Comparison of ENCODE assay signal across 10 cellular contexts in the genomic region with DNA sequence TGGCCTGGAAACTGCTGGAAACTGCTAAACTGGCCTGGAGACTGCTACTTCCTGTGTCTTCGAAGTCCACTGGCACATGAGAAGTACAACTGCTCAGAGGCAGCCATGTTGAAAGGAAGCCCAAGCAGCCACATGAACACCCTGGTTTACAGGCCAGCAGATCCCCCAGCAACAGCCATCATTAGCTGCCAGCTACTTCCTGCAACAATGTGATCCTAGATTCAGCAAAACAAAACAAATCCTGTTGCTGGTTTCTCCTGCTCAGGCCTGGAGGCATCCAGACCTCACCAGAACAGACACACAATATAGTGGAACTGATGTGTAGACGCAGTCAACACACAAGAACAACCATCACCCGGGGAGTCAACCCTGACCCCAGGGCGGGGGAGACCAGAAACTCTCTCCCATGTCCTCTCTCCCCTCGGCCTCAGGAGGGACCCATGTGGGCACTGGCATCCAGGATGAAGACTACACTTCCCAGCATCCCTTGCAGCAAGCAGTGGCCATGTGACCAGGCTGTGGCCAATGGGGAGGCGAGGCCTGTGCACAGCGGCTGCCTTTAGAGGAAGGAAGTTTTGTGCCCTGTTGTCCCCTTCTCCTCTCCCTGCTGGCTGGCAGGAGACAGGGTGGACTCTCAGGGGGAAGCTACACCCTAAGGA. TPM values are rescaled to one million over a fixed set of nuclear protein-coding genes. Genes with fewer than 3 reads are reported as not detected.
DNase-seq lines count a peak whose midpoint lies in the region; ATAC-seq and TF ChIP-seq lines count a peak whose summit lies in the region.
"Had no signal": no experiment of that assay in that cellular context is flagged by ENCODE, and none has a peak within 500 bp of the region (broad histone marks: within the 10 kb centered on the region; RNA-seq: fewer than 3 reads in every experiment).

No MANE protein-coding gene starts in this region.

- peaks cover 0 to 3% of the 10 kb centered on the region in 2 donors for H3K36me3 Mint-ChIP-seq in activated T-cell treated with anti-CD3 and anti-CD28 coated beads, Interleukin-2, amount 50 U/mL, for 72 hours (ENCODE audit: insufficient read depth in 2 of 2)

- H3K4me1 Mint-ChIP-seq in activated T-cell treated with anti-CD3 and anti-CD28 coated beads, Interleukin-2, amount 50 U/mL, for 72 hours (ENCODE audit: low read depth), result peaks cover 5% of the 10 kb centered on the region

- H3K9me3 Mint-ChIP-seq in activated T-cell treated with anti-CD3 and anti-CD28 coated beads, Interleukin-2, amount 50 U/mL, for 72 hours, result peaks cover 0 to 6% of the 10 kb centered on the region in 2 donors

- no peaks in the 10 kb centered on the region for H3K4me1 ChIP-seq in A673 (ENCODE audit: insufficient read depth, low read length, poor library complexity, severe bottlenecking)

- peaks cover 7% of the 10 kb centered on the region for H3K9me3 ChIP-seq in A673 (ENCODE audit: low read depth, low read length, poor library complexity, severe bottlenecking)

- POLR2A ChIA-PET in A673 (lab: Charles Lee; ENCODE audit: low non-redundant PET), result no interaction called here

- DNase-seq in A673 (ENCODE audit: low spot score) (peak; percentile 66), ELF-1 (ENCODE audit: low read depth, low spot score) (peak; percentile 78), RPMI8226 (peak; percentile 69), epidermal melanocyte (ENCODE audit: insufficient read length, low spot score) (peak; percentile 15), T-helper 1 cell (no peak)
- no peak for DNase-seq in central memory CD4-positive, alpha-beta T cell
- no peak for DNase-seq in activated T-cell treated with anti-CD3 and anti-CD28 coated beads, Interleukin-2, amount 50 U/mL, for 72 hours

- H3K27me3 Mint-ChIP-seq in activated T-cell treated with anti-CD3 and anti-CD28 coated beads, Interleukin-2, amount 50 U/mL, for 72 hours (ENCODE audit: low read depth), result peaks cover 12% of the 10 kb centered on the region

- no peak overlapping the region for H3K4me3 ChIP-seq in A673 (ENCODE audit: low read depth, low read length, poor library complexity, severe bottlenecking)
- H3K4me3 ChIP-seq: upper lobe of left lung had no signal

- H3K36me3 ChIP-seq in A673 (ENCODE audit: insufficient read depth, low read length, poor library complexity, severe bottlenecking), result no peaks in the 10 kb centered on the region
- H3K36me3 ChIP-seq: upper lobe of left lung had no signal

- intact Hi-C loops in A673 (cut with micrococcal nuclease; ENCODE audit: unreplicated experiment), result no loop called here

- H3K27ac Mint-ChIP-seq in activated T-cell treated with anti-CD3 and anti-CD28 coated beads, Interleukin-2, amount 50 U/mL, for 72 hours, result no peak overlapping the region

- no peaks in the 10 kb centered on the region for H3K27me3 ChIP-seq in A673 (replicated peaks; ENCODE audit: insufficient read depth, low read depth, low read length, poor library complexity)
- H3K27me3 ChIP-seq: upper lobe of left lung had no signal

- no peak overlapping the region for H3K27ac ChIP-seq in A673 (ENCODE audit: low read depth, low read length, poor library complexity, severe bottlenecking)
- H3K27ac ChIP-seq: upper lobe of left lung had no signal

- no peak for ATAC-seq in GM21529 (IDR thresholded peaks at IDR 0.05; ENCODE audit: unreplicated experiment)
- ATAC-seq in activated T-cell treated with anti-CD3 and anti-CD28 coated beads, Interleukin-2, amount 50 U/mL, for 72 hours (replicated peaks in 1 of 2), result no peak

- BruUV-seq in A673 (replicated peaks; lab: Mats Ljungman, UMichigan), result no TSS peak

- H3K4me3 Mint-ChIP-seq in activated T-cell treated with anti-CD3 and anti-CD28 coated beads, Interleukin-2, amount 50 U/mL, for 72 hours, result no peak overlapping the region

- TF ChIP-seq CTCF in A673 (conservative IDR thresholded peaks at IDR 0.05; ENCODE audit: low read depth, low read length), result no peak

- CTCF ChIA-PET in A673 (lab: Charles Lee), result no interaction called here

RNA-seq across cellular contexts. Expression of a gene that starts 9.2 kb away (rescaled TPM):
- total RNA-seq in A673 (2021), result not detected in 2 replicates
- total RNA-seq in activated T-cell treated with anti-CD3 and anti-CD28 coated beads, Interleukin-2, amount 50 U/mL, for 72 hours, result not detected
- total RNA-seq: fibroblast of lung had no signal

RNA-seq across cellular contexts. Expression of a gene that starts 15.5 kb away (rescaled TPM):
- total RNA-seq in A673 (2021), result not detected in 2 replicates
- not detected for total RNA-seq in activated T-cell treated with anti-CD3 and anti-CD28 coated beads, Interleukin-2, amount 50 U/mL, for 72 hours
- total RNA-seq: fibroblast of lung, upper lobe of left lung had no signal

RNA-seq across cellular contexts. Expression of a gene that starts 17.6 kb away (rescaled TPM):
- 32.7 and 39.5 TPM in 2 replicates for total RNA-seq in A673 (2021)
- total RNA-seq in activated T-cell treated with anti-CD3 and anti-CD28 coated beads, Interleukin-2, amount 50 U/mL, for 72 hours, result 10 to 100 TPM; 18.7 to 20.9 TPM

RNA-seq across cellular contexts. Expression of a gene that starts 22.6 kb away (rescaled TPM):
- 0.46 TPM in 1 of 2 replicates, not detected in the other for total RNA-seq in A673 (2021)
- under 1 TPM; 0.46 to 0.72 TPM for total RNA-seq in activated T-cell treated with anti-CD3 and anti-CD28 coated beads, Interleukin-2, amount 50 U/mL, for 72 hours

RNA-seq across cellular contexts. Expression of a gene that starts 25.2 kb away (rescaled TPM):
- total RNA-seq in A673 (2021), result not detected in 2 replicates
- total RNA-seq in activated T-cell treated with anti-CD3 and anti-CD28 coated beads, Interleukin-2, amount 50 U/mL, for 72 hours, result not detected
- total RNA-seq: fibroblast of lung had no signal

Comparison
In these comparisons a context has a peak if more than half of its experiments do, and no peak if none do; other contexts are left out.
1. DNase-seq: peak in A673 (single experiment), ELF-1 (single experiment), RPMI8226 (single experiment) and epidermal melanocyte (single experiment); none in central memory CD4-positive, alpha-beta T cell (single experiment), T-helper 1 cell (0 of 5) and activated T-cell treated with anti-CD3 and anti-CD28 coated beads, Interleukin-2, amount 50 U/mL, for 72 hours (0 of 2).